ENCODE assay signal across 17 cellular contexts in the genomic region with DNA sequence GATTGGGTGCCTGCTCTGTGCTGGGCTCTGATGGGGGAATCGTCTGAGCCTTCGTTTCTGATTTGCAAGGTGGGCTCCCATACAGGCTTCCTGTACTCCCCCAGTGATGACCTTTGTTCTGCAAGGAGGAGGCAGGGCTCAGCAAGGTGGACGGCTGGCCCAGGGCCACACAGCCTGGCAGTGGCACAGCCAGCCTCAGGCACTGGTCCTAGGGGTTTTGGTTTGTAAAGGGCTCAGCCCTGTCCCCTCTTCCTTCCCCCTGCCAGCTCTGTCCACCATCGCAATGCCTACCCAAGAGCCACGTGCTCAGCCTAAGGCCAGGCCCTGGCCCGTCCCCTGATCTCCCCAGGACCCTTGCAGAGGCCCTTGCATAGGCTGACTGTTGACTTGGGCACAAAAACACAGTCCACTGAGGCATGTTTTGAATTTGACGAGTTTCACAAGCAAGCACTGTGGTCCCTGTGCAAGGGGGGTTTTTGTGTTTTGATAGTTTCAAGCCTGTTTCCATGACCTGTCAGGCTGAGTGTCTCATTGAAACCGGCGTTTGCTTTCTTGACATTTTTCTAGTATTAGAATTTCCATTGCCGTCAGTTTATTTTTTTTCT. TPM values are rescaled to one million over a fixed set of nuclear protein-coding genes. Genes with fewer than 3 reads are reported as not detected.
DNase-seq lines count a peak whose midpoint lies in the region; ATAC-seq and TF ChIP-seq lines count a peak whose summit lies in the region.
"Had no signal": no experiment of that assay in that cellular context is flagged by ENCODE, and none has a peak within 500 bp of the region (broad histone marks: within the 10 kb centered on the region; RNA-seq: fewer than 3 reads in every experiment).

No MANE protein-coding gene starts in this region.

- no peak for TF ChIP-seq CTCF in foreskin keratinocyte (conservative IDR thresholded peaks at IDR 0.05)

- H3K4me2 ChIP-seq in BLaER1, result no peak overlapping the region; the same call in 1 of the 2 replicates
- H3K4me2 ChIP-seq in BLaER1 treated with 17β-estradiol and CSF1 and Interleukin-3, amounts not matched to agents 10 nM and 100 nM, result peak overlapping the region in 8 of 11 experiments; percentile 61 to 93 (median 76); a peak in 13 of 22 replicates
- H3K4me2 ChIP-seq: GM23338 had no signal

- H3K4me3 Mint-ChIP-seq in activated CD4-positive, alpha-beta memory T cell treated with anti-CD3 and anti-CD28 coated beads, Interleukin-2, amount 10 ng/mL, durations not matched to agents 7 days and 5 days, result no peak overlapping the region
- no peak overlapping the region for H3K4me3 Mint-ChIP-seq in dendritic cell treated with granulocyte-macrophage colony-stimulating factor and Interleukin-4, amounts not matched to agents 40 ng/mL and 50 ng/mL, for 4 days
- H3K4me3 Mint-ChIP-seq: GM23338 had no signal

- H3K9ac ChIP-seq in BLaER1, result 0 out of 2 replicates have a peak overlapping the region, but pooled peaks have one; percentile 7
- peak overlapping the region in 7 of 11 experiments; percentile 11 to 75 (median 44); a peak in 5 of 22 replicates for H3K9ac ChIP-seq in BLaER1 treated with 17β-estradiol and CSF1 and Interleukin-3, amounts not matched to agents 10 nM and 100 nM

- H3K9me3 ChIP-seq in BLaER1, result no peaks in the 10 kb centered on the region
- H3K9me3 ChIP-seq in BLaER1 treated with 17β-estradiol and CSF1 and Interleukin-3, amounts not matched to agents 10 nM and 100 nM (replicated peaks in 1 of 11), result no peaks in the 10 kb centered on the region
- H3K9me3 ChIP-seq: right lobe of liver, upper lobe of left lung had no signal

- CTCF ChIA-PET in activated CD4-positive, alpha-beta memory T cell treated with anti-CD3 and anti-CD28 coated beads, Interleukin-2, amount 10 ng/mL, durations not matched to agents 7 days and 5 days (lab: Charles Lee), result interaction anchor here (1.3 to 7.4 kb wide), 4 partner anchors 10 to 78 kb away, joined by 4 to 172 read pairs (median 45); no protein-coding TSS in a partner anchor

- peaks cover 26% of the 10 kb centered on the region for H3K36me3 Mint-ChIP-seq in activated CD4-positive, alpha-beta memory T cell treated with anti-CD3 and anti-CD28 coated beads, Interleukin-2, amount 10 ng/mL, durations not matched to agents 7 days and 5 days (ENCODE audit: low read depth)
- no peaks in the 10 kb centered on the region for H3K36me3 Mint-ChIP-seq in dendritic cell treated with granulocyte-macrophage colony-stimulating factor and Interleukin-4, amounts not matched to agents 40 ng/mL and 50 ng/mL, for 4 days (ENCODE audit: low read depth)

- H3K27me3 Mint-ChIP-seq in activated CD4-positive, alpha-beta memory T cell treated with anti-CD3 and anti-CD28 coated beads, Interleukin-2, amount 10 ng/mL, durations not matched to agents 7 days and 5 days, result no peaks in the 10 kb centered on the region
- H3K27me3 Mint-ChIP-seq in dendritic cell treated with granulocyte-macrophage colony-stimulating factor and Interleukin-4, amounts not matched to agents 40 ng/mL and 50 ng/mL, for 4 days, result no peaks in the 10 kb centered on the region
- H3K27me3 Mint-ChIP-seq: B cell had no signal

- H3K4me1 Mint-ChIP-seq in activated CD4-positive, alpha-beta memory T cell treated with anti-CD3 and anti-CD28 coated beads, Interleukin-2, amount 10 ng/mL, durations not matched to agents 7 days and 5 days, result peaks cover 38% of the 10 kb centered on the region
- H3K4me1 Mint-ChIP-seq in dendritic cell treated with granulocyte-macrophage colony-stimulating factor and Interleukin-4, amounts not matched to agents 40 ng/mL and 50 ng/mL, for 4 days (ENCODE audit: low read depth), result peaks cover 62% of the 10 kb centered on the region

- intact Hi-C loops in dendritic cell treated with granulocyte-macrophage colony-stimulating factor and Interleukin-4, amounts not matched to agents 40 ng/mL and 50 ng/mL, for 4 days (cut with micrococcal nuclease), result no loop called here

- H3K4me3 ChIP-seq in BLaER1, result no peak overlapping the region
- H3K4me3 ChIP-seq in BLaER1 treated with 17β-estradiol and CSF1 and Interleukin-3, amounts not matched to agents 10 nM and 100 nM, result peak overlapping the region in 2 of 10 experiments; percentile 23 to 41; a peak in 1 of 20 replicates
- H3K4me3 ChIP-seq: GM23338, right lobe of liver, upper lobe of left lung had no signal

- H3K9me3 Mint-ChIP-seq in activated CD4-positive, alpha-beta memory T cell treated with anti-CD3 and anti-CD28 coated beads, Interleukin-2, amount 10 ng/mL, durations not matched to agents 7 days and 5 days, result no peaks in the 10 kb centered on the region
- H3K9me3 Mint-ChIP-seq in dendritic cell treated with granulocyte-macrophage colony-stimulating factor and Interleukin-4, amounts not matched to agents 40 ng/mL and 50 ng/mL, for 4 days, result no peaks in the 10 kb centered on the region
- H3K9me3 Mint-ChIP-seq: GM23338 had no signal

- no peak for DNase-seq in activated CD4-positive, alpha-beta memory T cell treated with anti-CD3 and anti-CD28 coated beads, Interleukin-2, amount 10 ng/mL, durations not matched to agents 7 days and 5 days
- no peak for DNase-seq in DMS53 treated with DMSO at 0.1 percent for 48 hours (lab: John Stamatoyannopoulos, UW; ENCODE audit: unreplicated experiment)
- DNase-seq in hippocampal formation (lab: John Stamatoyannopoulos, UW), result no peak
- no peak for DNase-seq in NCI-H345 treated with DMSO at 0.1 percent for 48 hours (lab: John Stamatoyannopoulos, UW; ENCODE audit: unreplicated experiment)
- DNase-seq in foreskin keratinocyte, result no peak
- DNase-seq: DMS153, erythroblast, left ventricle myocardium superior, NCI-H2029, NCI-H446 treated with DMSO at 0.1 percent for 48 hours, right lobe of liver, upper lobe of left lung had no signal

- POLR2A ChIA-PET in activated CD4-positive, alpha-beta memory T cell treated with anti-CD3 and anti-CD28 coated beads, Interleukin-2, amount 10 ng/mL, durations not matched to agents 7 days and 5 days (lab: Charles Lee), result interaction anchor here (1.5 to 5.5 kb wide), 5 partner anchors 41 to 112 kb away, joined by 4 to 57 read pairs (median 31); partner anchors contain the start of gene TNFRSF1B

- H3K27me3 ChIP-seq in BLaER1, result no peaks in the 10 kb centered on the region
- no peaks in the 10 kb centered on the region for H3K27me3 ChIP-seq in BLaER1 treated with 17β-estradiol and CSF1 and Interleukin-3, amounts not matched to agents 10 nM and 100 nM
- peaks cover 15% of the 10 kb centered on the region for H3K27me3 ChIP-seq in foreskin keratinocyte
- H3K27me3 ChIP-seq: right lobe of liver, upper lobe of left lung had no signal

- peaks cover 44% of the 10 kb centered on the region for H3K4me1 ChIP-seq in BLaER1
- H3K4me1 ChIP-seq in BLaER1 treated with 17β-estradiol and CSF1 and Interleukin-3, amounts not matched to agents 10 nM and 100 nM, result peaks cover 26 to 74% (median 52%) of the 10 kb centered on the region in 10 experiments
- peaks cover 4% of the 10 kb centered on the region for H3K4me1 ChIP-seq in foreskin keratinocyte

- H4K20me1 ChIP-seq in BLaER1, result no peaks in the 10 kb centered on the region
- no peaks in the 10 kb centered on the region for H4K20me1 ChIP-seq in BLaER1 treated with 17β-estradiol and CSF1 and Interleukin-3, amounts not matched to agents 10 nM and 100 nM

- H3K27ac ChIP-seq in BLaER1 (no peak overlapping the region; the same call in 1 of the 2 replicates), foreskin keratinocyte (no peak overlapping the region)
- peak overlapping the region in 8 of 11 experiments; percentile 25 to 72 (median 58); a peak in 10 of 22 replicates for H3K27ac ChIP-seq in BLaER1 treated with 17β-estradiol and CSF1 and Interleukin-3, amounts not matched to agents 10 nM and 100 nM
- H3K27ac ChIP-seq: right lobe of liver had no signal

- peak overlapping the region; percentile 80 for H3K27ac Mint-ChIP-seq in activated CD4-positive, alpha-beta memory T cell treated with anti-CD3 and anti-CD28 coated beads, Interleukin-2, amount 10 ng/mL, durations not matched to agents 7 days and 5 days
- peak overlapping the region; percentile 93 for H3K27ac Mint-ChIP-seq in dendritic cell treated with granulocyte-macrophage colony-stimulating factor and Interleukin-4, amounts not matched to agents 40 ng/mL and 50 ng/mL, for 4 days
- H3K27ac Mint-ChIP-seq: GM23338 had no signal

- no peaks in the 10 kb centered on the region; the same call in 1 of the 2 replicates for H3K36me3 ChIP-seq in BLaER1
- H3K36me3 ChIP-seq in BLaER1 treated with 17β-estradiol and CSF1 and Interleukin-3, amounts not matched to agents 10 nM and 100 nM, result peaks cover 0 to 10% (median 0%) of the 10 kb centered on the region in 11 experiments; a peak in 5 of 22 replicates
- H3K36me3 ChIP-seq: right lobe of liver, upper lobe of left lung had no signal

- ATAC-seq in foreskin keratinocyte, result no peak
- ATAC-seq: GM23338, left ventricle myocardium superior, right lobe of liver had no signal

RNA-seq across cellular contexts. Expression of gene TNFRSF1B, which starts 39.5 kb away (rescaled TPM):
- 100 to 1,000 TPM; 434 to 447 TPM for total RNA-seq in activated CD4-positive, alpha-beta memory T cell treated with anti-CD3 and anti-CD28 coated beads, Interleukin-2, amount 10 ng/mL, durations not matched to agents 7 days and 5 days
- 0.07 and 0.14 TPM in 2 replicates for total RNA-seq in foreskin keratinocyte
- 0.02 and 0.03 TPM in 2 replicates for polyA plus RNA-seq in foreskin keratinocyte

Comparison
In these comparisons a context has a peak if more than half of its experiments do, and no peak if none do; other contexts are left out.
1. H3K27ac ChIP-seq: peak in BLaER1 treated with 17β-estradiol and CSF1 and Interleukin-3, amounts not matched to agents 10 nM and 100 nM (8 of 11); none in BLaER1 (single experiment) and foreskin keratinocyte (single experiment).
2. RNA of gene TNFRSF1B, which starts 39.5 kb away (total RNA-seq): 434 to 447 TPM in activated CD4-positive, alpha-beta memory T cell treated with anti-CD3 and anti-CD28 coated beads, Interleukin-2, amount 10 ng/mL, durations not matched to agents 7 days and 5 days; 0.07 to 0.14 TPM in foreskin keratinocyte; every median in the first group is over 100 times any median in the second.